In the genomic region with DNA sequence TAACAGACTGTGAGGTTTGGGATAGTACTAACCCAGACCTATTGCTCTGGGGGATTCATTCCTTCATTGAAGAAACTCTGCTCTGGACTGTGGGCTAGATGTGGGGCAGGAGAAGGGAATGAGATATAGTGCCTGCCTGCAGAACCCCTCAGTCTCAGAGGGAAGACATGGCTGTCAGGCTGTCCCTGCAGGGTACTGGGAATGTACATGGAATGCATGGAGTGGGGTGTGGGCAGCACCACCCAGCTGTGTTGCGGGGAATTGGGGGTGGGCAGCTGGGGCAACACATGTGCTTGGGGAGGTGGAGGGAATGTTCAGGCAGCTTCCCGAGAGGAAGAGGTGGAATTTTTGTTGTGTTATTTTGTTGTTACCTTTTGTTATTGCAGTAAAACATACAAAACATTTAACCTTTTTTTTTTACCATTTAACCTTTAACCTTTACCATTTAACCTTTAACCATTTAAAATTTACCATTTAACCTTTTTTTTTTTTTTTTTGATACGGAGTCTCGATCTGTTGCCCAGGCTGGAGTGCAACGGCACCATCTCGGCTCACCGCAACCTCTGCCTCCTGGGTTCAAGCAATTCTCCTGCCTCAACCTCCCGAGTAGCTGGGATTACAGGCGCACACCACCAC, we compare ENCODE assay signal across 1 cellular context.
TF ChIP-seq lines count a peak whose summit lies in the region.

No MANE protein-coding gene starts in this region.

TF ChIP-seq in SK-N-SH, 30 proteins besides CTCF, POLR2A, EP300 and RAD21:
- TF ChIP-seq MEF2A (IDR thresholded peaks at IDR 0.05; ENCODE audit: borderline replicate concordance, low read depth) (no peak), NRF1 (IDR thresholded peaks at IDR 0.05; ENCODE audit: low read depth, low read length) (no peak), IRF3 (IDR thresholded peaks at IDR 0.05; ENCODE audit: low read depth, low read length) (no peak)
- TF ChIP-seq, protein P1, sequence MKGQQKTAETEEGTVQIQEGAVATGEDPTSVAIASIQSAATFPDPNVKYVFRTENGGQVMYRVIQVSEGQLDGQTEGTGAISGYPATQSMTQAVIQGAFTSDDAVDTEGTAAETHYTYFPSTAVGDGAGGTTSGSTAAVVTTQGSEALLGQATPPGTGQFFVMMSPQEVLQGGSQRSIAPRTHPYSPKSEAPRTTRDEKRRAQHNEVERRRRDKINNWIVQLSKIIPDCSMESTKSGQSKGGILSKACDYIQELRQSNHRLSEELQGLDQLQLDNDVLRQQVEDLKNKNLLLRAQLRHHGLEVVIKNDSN (IDR thresholded peaks at IDR 0.05; ENCODE audit: borderline replicate concordance, low read depth): no peak
